ENCODE assay signal across 9 cellular contexts in genomic region chr6:129567374-129567773, GRCh38.
DNase-seq lines count a peak whose midpoint lies in the region; FAIRE-seq and TF ChIP-seq lines count a peak whose summit lies in the region.
"Had no signal": no experiment of that assay in that cellular context is flagged by ENCODE, and none has a peak within 500 bp of the region (broad histone marks: within the 10 kb centered on the region; RNA-seq: fewer than 3 reads in every experiment).

No MANE protein-coding gene starts in this region.

- H3K27ac ChIP-seq in kidney (ENCODE audit: low read depth in 2 of 2, low read length in 2 of 2) = no peak overlapping the region
- H3K27ac ChIP-seq: tibial nerve had no signal

- H3K9ac ChIP-seq in kidney (ENCODE audit: low read length in 2 of 2) = no peak overlapping the region

- no peak for FAIRE-seq in kidney (lab: Jason Lieb, UNC)

- H3K4me3 Mint-ChIP-seq in activated CD4-positive, alpha-beta memory T cell treated with anti-CD3 and anti-CD28 coated beads, Interleukin-2, amount 10 ng/mL, durations not matched to agents 7 days and 5 days = no peak overlapping the region

- peaks cover 5% of the 10 kb centered on the region for H3K27me3 Mint-ChIP-seq in activated CD4-positive, alpha-beta memory T cell treated with anti-CD3 and anti-CD28 coated beads, Interleukin-2, amount 10 ng/mL, durations not matched to agents 7 days and 5 days

- POLR2A ChIA-PET in activated CD4-positive, alpha-beta memory T cell treated with anti-CD3 and anti-CD28 coated beads, Interleukin-2, amount 10 ng/mL, durations not matched to agents 7 days and 5 days (lab: Charles Lee) = no interaction called here

- H3K9me3 Mint-ChIP-seq in activated CD4-positive, alpha-beta memory T cell treated with anti-CD3 and anti-CD28 coated beads, Interleukin-2, amount 10 ng/mL, durations not matched to agents 7 days and 5 days = peaks cover 3% of the 10 kb centered on the region

- no peaks in the 10 kb centered on the region for H3K36me3 ChIP-seq in kidney (ENCODE audit: control insufficient read depth in 1 of 2, insufficient read depth in 2 of 2, low read length in 2 of 2)

- CTCF ChIA-PET in activated CD4-positive, alpha-beta memory T cell treated with anti-CD3 and anti-CD28 coated beads, Interleukin-2, amount 10 ng/mL, durations not matched to agents 7 days and 5 days (lab: Charles Lee) = interaction anchor here (0.7 to 1.3 kb wide), 3 partner anchors 65 to 69 kb away, joined by 3 to 12 read pairs (median 10); no protein-coding TSS in a partner anchor

- no peak overlapping the region for H3K4me3 ChIP-seq in kidney (ENCODE audit: low read length in 2 of 2)
- H3K4me3 ChIP-seq: tibial nerve had no signal

- no peak overlapping the region for H3K27ac Mint-ChIP-seq in activated CD4-positive, alpha-beta memory T cell treated with anti-CD3 and anti-CD28 coated beads, Interleukin-2, amount 10 ng/mL, durations not matched to agents 7 days and 5 days

- H3K4me1 ChIP-seq in kidney (ENCODE audit: control insufficient read depth in 1 of 2, insufficient read depth in 1 of 2, low read depth in 1 of 2, low read length in 2 of 2) = no peaks in the 10 kb centered on the region
- H3K4me1 ChIP-seq: tibial nerve had no signal

- no peaks in the 10 kb centered on the region for H3K9me3 ChIP-seq in kidney (ENCODE audit: control insufficient read depth in 1 of 2, low read length in 2 of 2)

- H3K4me1 Mint-ChIP-seq in activated CD4-positive, alpha-beta memory T cell treated with anti-CD3 and anti-CD28 coated beads, Interleukin-2, amount 10 ng/mL, durations not matched to agents 7 days and 5 days = no peaks in the 10 kb centered on the region

- TF ChIP-seq CTCF in kidney (IDR thresholded peaks at IDR 0.05; ENCODE audit: borderline replicate concordance, extremely low read depth, insufficient read depth) = peak; percentile 10

- intact Hi-C loops in kidney (cut with DNase I) = no loop called here

- peaks cover 6% of the 10 kb centered on the region for H3K36me3 Mint-ChIP-seq in activated CD4-positive, alpha-beta memory T cell treated with anti-CD3 and anti-CD28 coated beads, Interleukin-2, amount 10 ng/mL, durations not matched to agents 7 days and 5 days (ENCODE audit: low read depth)

- DNase-seq in EL = peak; percentile 15
- DNase-seq in HuH-7 (ENCODE audit: low spot score) = peak; percentile 10
- peak; percentile 44 for DNase-seq in activated CD4-positive, alpha-beta memory T cell treated with anti-CD3 and anti-CD28 coated beads, Interleukin-2, amount 10 ng/mL, durations not matched to agents 7 days and 5 days
- DNase-seq in kidney = no peak
- no peak for DNase-seq in occipital lobe (lab: John Stamatoyannopoulos, UW)
- no peak for DNase-seq in kidney glomerular epithelial cell (lab: John Stamatoyannopoulos, UW)
- DNase-seq in hypothalamus (lab: John Stamatoyannopoulos, UW) = no peak
- no peak for DNase-seq in effector CD8-positive, alpha-beta T cell (lab: John Stamatoyannopoulos, UW)

Comparison
In these comparisons a context has a peak if more than half of its experiments do, and no peak if none do; other contexts are left out.
1. DNase-seq: peak in EL (single experiment), HuH-7 (single experiment) and activated CD4-positive, alpha-beta memory T cell treated with anti-CD3 and anti-CD28 coated beads, Interleukin-2, amount 10 ng/mL, durations not matched to agents 7 days and 5 days (single experiment); none in kidney (single experiment), occipital lobe (single experiment), kidney glomerular epithelial cell (single experiment), hypothalamus (0 of 51) and effector CD8-positive, alpha-beta T cell (single experiment).